8 cellular contexts compared by ENCODE assay signal in genomic region chr2:201618744-201619654, GRCh38.
A peak's percentile ranks its signal among the peaks of the same experiment; 100 is the strongest.
DNase-seq lines count a peak whose midpoint lies in the region; ATAC-seq and TF ChIP-seq lines count a peak whose summit lies in the region.

No MANE protein-coding gene starts in this region.

- H3K36me3 ChIP-seq in tibial artery = peaks cover 8 to 21% (median 9%) of the 10 kb centered on the region in 3 donors

- DNase-seq in DMS 273 (lab: John Stamatoyannopoulos, UW; ENCODE audit: unreplicated experiment) (peak; percentile 82), DMS 273 treated with DMSO at 0.1 percent for 48 hours (lab: John Stamatoyannopoulos, UW) (no peak), brain pericyte (ENCODE audit: low read depth, low spot score) (peak; percentile 80), kidney glomerular epithelial cell (lab: John Stamatoyannopoulos, UW) (peak; percentile 5), tibial artery (peak; percentile 48 to 83), 8988T (no peak)

- intact Hi-C loops in tibial artery (cut with DNase I; ENCODE audit: low total_unique reads) = no loop called here

- H3K4me1 ChIP-seq in tibial artery = peaks cover 0 to 7% (median 5%) of the 10 kb centered on the region in 4 donors

- TF ChIP-seq CTCF in tibial artery (IDR thresholded peaks at IDR 0.05) = peak; percentile 31 to 33

- H3K27me3 ChIP-seq in tibial artery = no peaks in the 10 kb centered on the region

- H3K9me3 ChIP-seq in tibial artery = no peaks in the 10 kb centered on the region

- peak overlapping the region; percentile 16 to 21 for H3K4me3 ChIP-seq in tibial artery

- ATAC-seq in HG02610 (IDR thresholded peaks at IDR 0.05; ENCODE audit: unreplicated experiment) = no peak
- no peak for ATAC-seq in HG03432 (IDR thresholded peaks at IDR 0.05; ENCODE audit: unreplicated experiment)

- no peak overlapping the region for H3K27ac ChIP-seq in tibial artery

Comparison
In these comparisons a context has a peak if more than half of its experiments do, and no peak if none do; other contexts are left out.
1. DNase-seq: peak in DMS 273 (single experiment), brain pericyte (single experiment), kidney glomerular epithelial cell (single experiment) and tibial artery (2 of 2); none in DMS 273 treated with DMSO at 0.1 percent for 48 hours (single experiment) and 8988T (single experiment).